13 cellular contexts compared by ENCODE assay signal in genomic region chr11:72864692-72865655, GRCh38. TPM values are rescaled to one million over a fixed set of nuclear protein-coding genes. Genes with fewer than 3 reads are reported as not detected.
DNase-seq lines count a peak whose midpoint lies in the region; ATAC-seq and TF ChIP-seq lines count a peak whose summit lies in the region.
"Had no signal": no experiment of that assay in that cellular context is flagged by ENCODE, and none has a peak within 500 bp of the region (broad histone marks: within the 10 kb centered on the region; RNA-seq: fewer than 3 reads in every experiment).

No MANE protein-coding gene starts in this region.

- H3K36me3 ChIP-seq in adipocyte (ENCODE audit: control insufficient read depth, insufficient read depth, low read length, severe bottlenecking) (no peaks in the 10 kb centered on the region), gastroesophageal sphincter (peaks cover 0 to 7% of the 10 kb centered on the region in 2 donors), mesendoderm (ENCODE audit: control insufficient read depth, insufficient read depth, low read length) (no peaks in the 10 kb centered on the region)
- H3K36me3 ChIP-seq: colonic mucosa had no signal

- no peak for ATAC-seq in gastroesophageal sphincter
- no peak for ATAC-seq in GM18867 (IDR thresholded peaks at IDR 0.05; ENCODE audit: unreplicated experiment)

- H4K5ac ChIP-seq in mesendoderm (ENCODE audit: low read length) = no peak overlapping the region

- H3K4me3 ChIP-seq in adipocyte (ENCODE audit: low read length) (no peak overlapping the region), gastroesophageal sphincter (no peak overlapping the region), mesendoderm (ENCODE audit: low read length) (no peak overlapping the region)
- H3K4me3 ChIP-seq: colonic mucosa had no signal

- H2BK120ac ChIP-seq in mesendoderm (ENCODE audit: low read depth, low read length) = no peak overlapping the region

- H3K23ac ChIP-seq in mesendoderm (ENCODE audit: low read length) = no peak overlapping the region

- no peak overlapping the region for H3K56ac ChIP-seq in mesendoderm (ENCODE audit: low read length)

- H2AK5ac ChIP-seq in mesendoderm (ENCODE audit: low read length) = no peak overlapping the region

- no peak overlapping the region for H2BK5ac ChIP-seq in mesendoderm (ENCODE audit: low read length)

- no peak overlapping the region for H2BK15ac ChIP-seq in mesendoderm (replicated peaks; ENCODE audit: low read depth)

- H3K79me1 ChIP-seq in mesendoderm (ENCODE audit: low read length) = no peaks in the 10 kb centered on the region

- H3K9me3 ChIP-seq in adipocyte (ENCODE audit: control insufficient read depth, low read length) (no peaks in the 10 kb centered on the region), gastroesophageal sphincter (no peaks in the 10 kb centered on the region)
- H3K9me3 ChIP-seq: colonic mucosa had no signal

- in situ Hi-C loops in GM13976 (cut with MboI; ENCODE audit: low sequenced_read_pairs, unreplicated experiment) = no loop called here

- no peak for TF ChIP-seq EP300 in gastroesophageal sphincter (IDR thresholded peaks at IDR 0.05)

- H3K27ac ChIP-seq in gastroesophageal sphincter = peak overlapping the region; percentile 9 to 58 (median 46)
- no peak overlapping the region for H3K27ac ChIP-seq in mesendoderm (ENCODE audit: low read depth, low read length)
- H3K27ac ChIP-seq: colonic mucosa had no signal

- H3K9ac ChIP-seq in adipocyte (ENCODE audit: low read length) (no peak overlapping the region), mesendoderm (ENCODE audit: low read length) (no peak overlapping the region)

- TF ChIP-seq CTCF in gastroesophageal sphincter (IDR thresholded peaks at IDR 0.05) (no peak), GM13976 (IDR thresholded peaks at IDR 0.05; ENCODE audit: borderline replicate concordance, control extremely low read depth, extremely low read depth, insufficient read depth, missing control alignments) (no peak)

- peaks cover 19% of the 10 kb centered on the region for H3K4me1 ChIP-seq in adipocyte (ENCODE audit: control insufficient read depth, insufficient read depth, low read length)
- H3K4me1 ChIP-seq in gastroesophageal sphincter = peaks cover 11 to 23% (median 17%) of the 10 kb centered on the region in 3 donors
- H3K4me1 ChIP-seq in mesendoderm (ENCODE audit: control insufficient read depth, low read depth, low read length) = no peaks in the 10 kb centered on the region
- H3K4me1 ChIP-seq: colonic mucosa had no signal

- peak; percentile 36 for DNase-seq in ELR (ENCODE audit: low read depth)
- peak; percentile 31 for DNase-seq in adipocyte (ENCODE audit: low read depth)
- peak; percentile 3 for DNase-seq in pons (ENCODE audit: low spot score)
- no peak for DNase-seq in GM13976 (ENCODE audit: low spot score)
- DNase-seq in NOMO-1 treated with DMSO at 0.1 percent for 48 hours (lab: John Stamatoyannopoulos, UW; ENCODE audit: unreplicated experiment) = no peak
- no peak for DNase-seq in mesendoderm
- DNase-seq: activated T-cell treated with anti-CD3 and anti-CD28 coated beads, Interleukin-2, amount 50 U/mL, for 1 hour; colonic mucosa; H7; NCI-H1092; T-helper 9 cell had no signal

- TF ChIP-seq POLR2A in gastroesophageal sphincter (IDR thresholded peaks at IDR 0.05) = no peak

- H3K79me2 ChIP-seq in mesendoderm (ENCODE audit: control insufficient read depth, insufficient read depth, low read length) = no peaks in the 10 kb centered on the region

- H3K4ac ChIP-seq in mesendoderm (ENCODE audit: low read depth, low read length) = no peak overlapping the region

- no peak overlapping the region for H3K18ac ChIP-seq in mesendoderm (ENCODE audit: low read length)

- H4K8ac ChIP-seq in mesendoderm (ENCODE audit: low read depth, low read length) = no peak overlapping the region

- WGBS in gastroesophageal sphincter (ENCODE audit: low coverage in 1 of 2), 2 donors = 6 to 12% methylated on average over 5 of the region's 5 CpGs
- WGBS in mesendoderm (ENCODE audit: extremely low coverage, insufficient coverage, low lambda C conversion rate) = no CpG with 5 or more reads among the region's 5 CpGs

- no peak overlapping the region for H3K4me2 ChIP-seq in mesendoderm (ENCODE audit: low read length)

- no peaks in the 10 kb centered on the region for H3K27me3 ChIP-seq in adipocyte (replicated peaks; ENCODE audit: control insufficient read depth, insufficient read depth, low read length)
- no peaks in the 10 kb centered on the region for H3K27me3 ChIP-seq in gastroesophageal sphincter
- no peaks in the 10 kb centered on the region for H3K27me3 ChIP-seq in mesendoderm (ENCODE audit: insufficient read depth, low read length, poor library complexity)
- H3K27me3 ChIP-seq: colonic mucosa had no signal

RNA-seq across cellular contexts. Expression of gene ATG16L2, which starts 50.8 kb away (rescaled TPM):
- total RNA-seq in gastroesophageal sphincter = 10 to 100 TPM in 3 of 4 donors, 1 to 10 TPM in 1; 8.3 to 27.9 (median 16.5) TPM
- 2.2 TPM for polyA plus RNA-seq in mesendoderm (2013, experiment 1 of 2)
- 2.3 TPM for polyA plus RNA-seq in mesendoderm (2013, experiment 2 of 2)

Comparison
In these comparisons a context has a peak if more than half of its experiments do, and no peak if none do; other contexts are left out.
1. DNase-seq: peak in ELR (single experiment), adipocyte (single experiment) and pons (single experiment); none in GM13976 (single experiment), NOMO-1 treated with DMSO at 0.1 percent for 48 hours (single experiment) and mesendoderm (single experiment).